2 cellular contexts compared by ENCODE assay signal in the genomic region with DNA sequence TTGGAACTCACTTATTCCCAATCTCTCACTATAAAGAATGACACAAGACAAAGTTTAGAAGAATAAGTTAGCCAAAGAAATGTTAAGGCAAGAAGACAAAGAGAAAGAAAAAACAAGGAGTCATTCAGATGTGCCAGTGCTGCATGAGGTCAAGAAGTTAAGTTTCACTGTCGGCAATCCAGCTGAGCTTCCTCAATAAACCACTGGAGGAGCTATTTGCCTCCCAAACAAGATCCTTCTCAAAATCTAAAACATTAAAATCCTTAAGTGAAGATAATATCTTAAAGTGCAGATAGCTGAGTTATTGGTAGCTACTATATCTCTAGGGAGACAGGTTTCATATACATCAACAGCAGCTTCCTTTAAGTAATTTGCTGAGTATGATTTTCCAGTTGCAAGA.
TF ChIP-seq lines count a peak whose summit lies in the region.

No MANE protein-coding gene starts in this region.

TF ChIP-seq in HCT116, 20 proteins besides CTCF, POLR2A, EP300 and RAD21 (continued from another document):
- TF ChIP-seq ELF1 (IDR thresholded peaks at IDR 0.05; ENCODE audit: borderline replicate concordance, low read depth) (no peak), JUND (IDR thresholded peaks at IDR 0.05) (no peak), SP1 (IDR thresholded peaks at IDR 0.05; ENCODE audit: low read depth) (no peak), YY1 (IDR thresholded peaks at IDR 0.05; ENCODE audit: extremely low read depth, insufficient replicate concordance, low read depth, low read length) (no peak), CBX3 (IDR thresholded peaks at IDR 0.05; ENCODE audit: low read depth) (no peak), EGR1 (IDR thresholded peaks at IDR 0.05; ENCODE audit: low read depth) (no peak)
- TF ChIP-seq, protein P1, sequence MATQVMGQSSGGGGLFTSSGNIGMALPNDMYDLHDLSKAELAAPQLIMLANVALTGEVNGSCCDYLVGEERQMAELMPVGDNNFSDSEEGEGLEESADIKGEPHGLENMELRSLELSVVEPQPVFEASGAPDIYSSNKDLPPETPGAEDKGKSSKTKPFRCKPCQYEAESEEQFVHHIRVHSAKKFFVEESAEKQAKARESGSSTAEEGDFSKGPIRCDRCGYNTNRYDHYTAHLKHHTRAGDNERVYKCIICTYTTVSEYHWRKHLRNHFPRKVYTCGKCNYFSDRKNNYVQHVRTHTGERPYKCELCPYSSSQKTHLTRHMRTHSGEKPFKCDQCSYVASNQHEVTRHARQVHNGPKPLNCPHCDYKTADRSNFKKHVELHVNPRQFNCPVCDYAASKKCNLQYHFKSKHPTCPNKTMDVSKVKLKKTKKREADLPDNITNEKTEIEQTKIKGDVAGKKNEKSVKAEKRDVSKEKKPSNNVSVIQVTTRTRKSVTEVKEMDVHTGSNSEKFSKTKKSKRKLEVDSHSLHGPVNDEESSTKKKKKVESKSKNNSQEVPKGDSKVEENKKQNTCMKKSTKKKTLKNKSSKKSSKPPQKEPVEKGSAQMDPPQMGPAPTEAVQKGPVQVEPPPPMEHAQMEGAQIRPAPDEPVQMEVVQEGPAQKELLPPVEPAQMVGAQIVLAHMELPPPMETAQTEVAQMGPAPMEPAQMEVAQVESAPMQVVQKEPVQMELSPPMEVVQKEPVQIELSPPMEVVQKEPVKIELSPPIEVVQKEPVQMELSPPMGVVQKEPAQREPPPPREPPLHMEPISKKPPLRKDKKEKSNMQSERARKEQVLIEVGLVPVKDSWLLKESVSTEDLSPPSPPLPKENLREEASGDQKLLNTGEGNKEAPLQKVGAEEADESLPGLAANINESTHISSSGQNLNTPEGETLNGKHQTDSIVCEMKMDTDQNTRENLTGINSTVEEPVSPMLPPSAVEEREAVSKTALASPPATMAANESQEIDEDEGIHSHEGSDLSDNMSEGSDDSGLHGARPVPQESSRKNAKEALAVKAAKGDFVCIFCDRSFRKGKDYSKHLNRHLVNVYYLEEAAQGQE (IDR thresholded peaks at IDR 0.05; ENCODE audit: low read depth) = no peak
- TF ChIP-seq, protein P2, sequence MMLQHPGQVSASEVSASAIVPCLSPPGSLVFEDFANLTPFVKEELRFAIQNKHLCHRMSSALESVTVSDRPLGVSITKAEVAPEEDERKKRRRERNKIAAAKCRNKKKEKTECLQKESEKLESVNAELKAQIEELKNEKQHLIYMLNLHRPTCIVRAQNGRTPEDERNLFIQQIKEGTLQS (IDR thresholded peaks at IDR 0.05) = no peak

TF ChIP-seq in WTC11, 78 proteins besides CTCF, POLR2A, EP300 and RAD21 (continued from another document):
- TF ChIP-seq, protein P3, sequence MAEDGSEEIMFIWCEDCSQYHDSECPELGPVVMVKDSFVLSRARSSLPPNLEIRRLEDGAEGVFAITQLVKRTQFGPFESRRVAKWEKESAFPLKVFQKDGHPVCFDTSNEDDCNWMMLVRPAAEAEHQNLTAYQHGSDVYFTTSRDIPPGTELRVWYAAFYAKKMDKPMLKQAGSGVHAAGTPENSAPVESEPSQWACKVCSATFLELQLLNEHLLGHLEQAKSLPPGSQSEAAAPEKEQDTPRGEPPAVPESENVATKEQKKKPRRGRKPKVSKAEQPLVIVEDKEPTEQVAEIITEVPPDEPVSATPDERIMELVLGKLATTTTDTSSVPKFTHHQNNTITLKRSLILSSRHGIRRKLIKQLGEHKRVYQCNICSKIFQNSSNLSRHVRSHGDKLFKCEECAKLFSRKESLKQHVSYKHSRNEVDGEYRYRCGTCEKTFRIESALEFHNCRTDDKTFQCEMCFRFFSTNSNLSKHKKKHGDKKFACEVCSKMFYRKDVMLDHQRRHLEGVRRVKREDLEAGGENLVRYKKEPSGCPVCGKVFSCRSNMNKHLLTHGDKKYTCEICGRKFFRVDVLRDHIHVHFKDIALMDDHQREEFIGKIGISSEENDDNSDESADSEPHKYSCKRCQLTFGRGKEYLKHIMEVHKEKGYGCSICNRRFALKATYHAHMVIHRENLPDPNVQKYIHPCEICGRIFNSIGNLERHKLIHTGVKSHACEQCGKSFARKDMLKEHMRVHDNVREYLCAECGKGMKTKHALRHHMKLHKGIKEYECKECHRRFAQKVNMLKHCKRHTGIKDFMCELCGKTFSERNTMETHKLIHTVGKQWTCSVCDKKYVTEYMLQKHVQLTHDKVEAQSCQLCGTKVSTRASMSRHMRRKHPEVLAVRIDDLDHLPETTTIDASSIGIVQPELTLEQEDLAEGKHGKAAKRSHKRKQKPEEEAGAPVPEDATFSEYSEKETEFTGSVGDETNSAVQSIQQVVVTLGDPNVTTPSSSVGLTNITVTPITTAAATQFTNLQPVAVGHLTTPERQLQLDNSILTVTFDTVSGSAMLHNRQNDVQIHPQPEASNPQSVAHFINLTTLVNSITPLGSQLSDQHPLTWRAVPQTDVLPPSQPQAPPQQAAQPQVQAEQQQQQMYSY (CRISPR knock-in tag; IDR thresholded peaks at IDR 0.05) = no peak
- TF ChIP-seq, protein P4, sequence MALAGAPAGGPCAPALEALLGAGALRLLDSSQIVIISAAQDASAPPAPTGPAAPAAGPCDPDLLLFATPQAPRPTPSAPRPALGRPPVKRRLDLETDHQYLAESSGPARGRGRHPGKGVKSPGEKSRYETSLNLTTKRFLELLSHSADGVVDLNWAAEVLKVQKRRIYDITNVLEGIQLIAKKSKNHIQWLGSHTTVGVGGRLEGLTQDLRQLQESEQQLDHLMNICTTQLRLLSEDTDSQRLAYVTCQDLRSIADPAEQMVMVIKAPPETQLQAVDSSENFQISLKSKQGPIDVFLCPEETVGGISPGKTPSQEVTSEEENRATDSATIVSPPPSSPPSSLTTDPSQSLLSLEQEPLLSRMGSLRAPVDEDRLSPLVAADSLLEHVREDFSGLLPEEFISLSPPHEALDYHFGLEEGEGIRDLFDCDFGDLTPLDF (CRISPR knock-in tag; IDR thresholded peaks at IDR 0.05) = no peak
TF ChIP-seq in WTC11: peak in this region for 0.
